ENCODE assay signal across 16 cellular contexts in genomic region chr1:228197555-228198147, GRCh38. TPM values are rescaled to one million over a fixed set of nuclear protein-coding genes. Genes with fewer than 3 reads are reported as not detected.
DNase-seq lines count a peak whose midpoint lies in the region; ATAC-seq and TF ChIP-seq lines count a peak whose summit lies in the region.
"Had no signal": no experiment of that assay in that cellular context is flagged by ENCODE, and none has a peak within 500 bp of the region (broad histone marks: within the 10 kb centered on the region; RNA-seq: fewer than 3 reads in every experiment).

No MANE protein-coding gene starts in this region.

- H3K4me3 ChIP-seq in left ventricle myocardium inferior, result no peak overlapping the region
- H3K4me3 ChIP-seq in suprapubic skin, result no peak overlapping the region
- H3K4me3 ChIP-seq in Karpas-422 (ENCODE audit: low read length), result no peak overlapping the region

- intact Hi-C loops in Right ventricle myocardium superior (cut with DNase I), result no loop called here
- intact Hi-C loops in left ventricle myocardium inferior (cut with micrococcal nuclease), result no loop called here
- intact Hi-C loops in posterior vena cava (cut with DNase I), result no loop called here

- TF ChIP-seq CTCF in left ventricle myocardium inferior (IDR thresholded peaks at IDR 0.05; ENCODE audit: borderline replicate concordance) (no peak), suprapubic skin (IDR thresholded peaks at IDR 0.05) (no peak)

- H3K9me2 ChIP-seq in Karpas-422 (replicated peaks; ENCODE audit: insufficient read depth, low read length), result no peaks in the 10 kb centered on the region

- no peaks in the 10 kb centered on the region for H3K27me3 ChIP-seq in left ventricle myocardium inferior (ENCODE audit: low read depth)
- H3K27me3 ChIP-seq in suprapubic skin, result no peaks in the 10 kb centered on the region
- H3K27me3 ChIP-seq in Karpas-422 (ENCODE audit: low read length), result 0 out of 2 replicates have a peak, but pooled peaks cover 4% of the 10 kb centered on the region

- no peak for TF ChIP-seq POLR2A in suprapubic skin (IDR thresholded peaks at IDR 0.05)

- no peak for TF ChIP-seq EP300 in suprapubic skin (IDR thresholded peaks at IDR 0.05)

- H3K4me1 ChIP-seq in left ventricle myocardium inferior, result peaks cover 16% of the 10 kb centered on the region
- H3K4me1 ChIP-seq in suprapubic skin, result no peaks in the 10 kb centered on the region
- H3K4me1 ChIP-seq in Karpas-422 (ENCODE audit: low read length), result no peaks in the 10 kb centered on the region

- no peak overlapping the region for H2AFZ ChIP-seq in Karpas-422 (ENCODE audit: low read length)

- 98% methylated on average over 4 of the region's 4 CpGs for WGBS in suprapubic skin

- H3K27ac ChIP-seq in left ventricle myocardium inferior (replicated peaks) (peak overlapping the region; percentile 65), suprapubic skin (no peak overlapping the region), Karpas-422 (ENCODE audit: low read length) (no peak overlapping the region)
- H3K27ac ChIP-seq: C4-2B had no signal

- peaks cover 29% of the 10 kb centered on the region for H3K36me3 ChIP-seq in left ventricle myocardium inferior
- no peaks in the 10 kb centered on the region for H3K36me3 ChIP-seq in suprapubic skin
- no peaks in the 10 kb centered on the region for H3K36me3 ChIP-seq in Karpas-422 (ENCODE audit: insufficient read depth, low read length)

- H3K9ac ChIP-seq in Karpas-422 (ENCODE audit: low read length), result no peak overlapping the region

- DNase-seq in Right ventricle myocardium superior, result no peak
- no peak for DNase-seq in left ventricle myocardium inferior
- DNase-seq in posterior vena cava (ENCODE audit: low spot score), result peak; percentile 29
- peak; percentile 5 to 23 for DNase-seq in suprapubic skin (ENCODE audit: low spot score in 2 of 2)
- no peak for DNase-seq in T-helper 9 cell
- DNase-seq in Karpas-422, result no peak
- DNase-seq: GOT3, IMR-90, NCI-H1417 treated with DMSO at 0.1 percent for 48 hours, NCI-H187 treated with DMSO at 0.1 percent for 48 hours, NCI-H226, NCI-H524, NCI-H82, SIG-M5 had no signal

- ATAC-seq in Right ventricle myocardium superior (ENCODE audit: poor library complexity) (peak; percentile 91), HG03039 (IDR thresholded peaks at IDR 0.05; ENCODE audit: unreplicated experiment) (no peak)

- H3K9me3 ChIP-seq in left ventricle myocardium inferior (replicated peaks) (peaks cover 20% of the 10 kb centered on the region), suprapubic skin (peaks cover 10% of the 10 kb centered on the region), Karpas-422 (ENCODE audit: low read length) (peaks cover 13% of the 10 kb centered on the region)

- H3K4me2 ChIP-seq in Karpas-422 (ENCODE audit: low read depth, low read length, poor library complexity, severe bottlenecking), result no peak overlapping the region

- H4K20me1 ChIP-seq in Karpas-422 (ENCODE audit: insufficient read depth, low read depth, low read length), result no peaks in the 10 kb centered on the region

- no peaks in the 10 kb centered on the region for H3K79me2 ChIP-seq in Karpas-422 (ENCODE audit: low read length)

RNA-seq across cellular contexts. Expression of gene OBSCN, which starts 10.2 kb away (rescaled TPM):
- 316 TPM for total RNA-seq in Right ventricle myocardium superior
- 316 TPM for total RNA-seq in left ventricle myocardium inferior
- 1 to 10 TPM; 3.5 to 6.3 TPM for total RNA-seq in posterior vena cava
- 10 to 100 TPM; 15.0 to 46.6 (median 34.4) TPM for total RNA-seq in suprapubic skin
- 17.5 and 24.4 TPM in 2 replicates for total RNA-seq in Karpas-422 (2014; rRNA removed; shearing (Covaris generic); ENCODE audit: low replicate concordance)

RNA-seq across cellular contexts. Expression of gene IBA57, which starts 32.0 kb away (rescaled TPM):
- total RNA-seq in Right ventricle myocardium superior (14.8 TPM), left ventricle myocardium inferior (15.0 TPM), posterior vena cava (1 to 10 TPM; 7.4 to 7.8 TPM), suprapubic skin (10 to 100 TPM in 2 of 4 donors, 1 to 10 TPM in 2; 9.2 to 22.4 (median 12.4) TPM)
- total RNA-seq in Karpas-422 (2014; rRNA removed; shearing (Covaris generic); ENCODE audit: low replicate concordance), result 3.2 and 3.6 TPM in 2 replicates

RNA-seq across cellular contexts. Expression of gene GJC2, which starts 47.9 kb away (rescaled TPM):
- total RNA-seq in Right ventricle myocardium superior, result 1.6 TPM
- total RNA-seq in left ventricle myocardium inferior, result 1.0 TPM
- total RNA-seq in posterior vena cava, result 1 to 10 TPM; 6.9 to 8.2 TPM
- 1 to 10 TPM; 2.5 to 3.6 (median 3.0) TPM for total RNA-seq in suprapubic skin
- 0.69 TPM in 1 of 2 replicates, not detected in the other for total RNA-seq in Karpas-422 (2014; rRNA removed; shearing (Covaris generic); ENCODE audit: low replicate concordance)

RNA-seq across cellular contexts. Expression of gene GUK1, which starts 57.6 kb away (rescaled TPM):
- 143 TPM for total RNA-seq in Right ventricle myocardium superior
- total RNA-seq in left ventricle myocardium inferior, result 150 TPM
- 100 to 1,000 TPM; 220 to 234 TPM for total RNA-seq in posterior vena cava
- total RNA-seq in suprapubic skin, result 100 to 1,000 TPM; 384 to 510 (median 421) TPM
- 74.4 and 203 TPM in 2 replicates for total RNA-seq in Karpas-422 (2014; rRNA removed; shearing (Covaris generic); ENCODE audit: low replicate concordance)

Comparison
In these comparisons a context has a peak if more than half of its experiments do, and no peak if none do; other contexts are left out.
1. DNase-seq: peak in posterior vena cava (single experiment) and suprapubic skin (2 of 2); none in Right ventricle myocardium superior (single experiment), left ventricle myocardium inferior (single experiment), T-helper 9 cell (single experiment) and Karpas-422 (single experiment).